In the genomic region with DNA sequence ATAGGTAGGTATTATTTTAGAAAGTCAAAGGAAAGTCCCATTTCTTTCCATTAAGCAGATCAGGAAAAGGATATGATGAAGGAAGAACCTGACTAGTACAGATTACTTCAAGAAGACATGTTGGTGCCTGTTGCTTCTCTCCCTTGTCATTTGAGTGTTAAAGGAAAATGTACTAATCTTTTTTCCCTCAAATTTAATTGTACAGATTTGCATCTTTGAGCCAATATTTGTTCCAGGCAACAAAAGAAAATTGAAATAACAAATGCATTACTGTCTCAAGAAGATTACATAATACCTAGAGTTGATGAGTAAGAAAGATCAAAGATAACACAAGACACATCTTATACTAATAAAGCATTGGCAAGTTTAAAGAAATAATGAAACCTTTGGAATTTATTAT, we compare ENCODE assay signal across 24 cellular contexts.
"Had no signal": no experiment of that assay in that cellular context is flagged by ENCODE, and none has a peak within 500 bp of the region (broad histone marks: within the 10 kb centered on the region; RNA-seq: fewer than 3 reads in every experiment).

No MANE protein-coding gene starts in this region.

- H3K27ac ChIP-seq: coronary artery, esophagus muscularis mucosa, prostate gland, tibial artery had no signal

- H3K4me1 Mint-ChIP-seq: activated B cell treated with CpG ODN at 0.5 μM for 24 hours had no signal

- DNase-seq: activated B cell treated with CpG ODN at 0.5 μM for 24 hours; activated CD4-positive, alpha-beta memory T cell treated with anti-CD3 and anti-CD28 coated beads for 36 hours; activated CD4-positive, alpha-beta T cell treated with anti-CD3 and anti-CD28 coated beads for 4 hours; activated T-cell treated with anti-CD3 and anti-CD28 coated beads for 4 hours; amniotic stem cell; central memory CD4-positive, alpha-beta T cell; foreskin fibroblast; glutamatergic neuron; hippocampal formation; islet precursor cell; nephron progenitor cell; right cardiac atrium; stimulated activated CD4-positive, alpha-beta T cell treated with anti-CD3 and anti-CD28 coated beads, Interleukin-2, amount 100 ng/mL, for 24 hours; stimulated activated naive CD4-positive, alpha-beta T cell treated with Interleukin-2 at 50 U/mL for 16 hours; substantia nigra; tibial artery had no signal

- H3K27me3 Mint-ChIP-seq: activated B cell treated with CpG ODN at 0.5 μM for 24 hours; activated CD4-positive, alpha-beta memory T cell treated with anti-CD3 and anti-CD28 coated beads for 36 hours; activated naive CD8-positive, alpha-beta T cell had no signal

- H3K27ac Mint-ChIP-seq: activated B cell treated with CpG ODN at 0.5 μM for 24 hours; activated CD4-positive, alpha-beta memory T cell treated with anti-CD3 and anti-CD28 coated beads for 36 hours; activated naive CD8-positive, alpha-beta T cell; mesothelial cell of epicardium; nephron progenitor cell; T-helper 2 cell treated with Interferon-gamma antibody and Interleukin-4, amounts not matched to agents 5 μg/mL and 100 μg/mL, for 36 hours had no signal

- H3K4me3 ChIP-seq: coronary artery, esophagus muscularis mucosa, lung, prostate gland, tibial artery had no signal

- H3K36me3 Mint-ChIP-seq: activated CD4-positive, alpha-beta memory T cell treated with anti-CD3 and anti-CD28 coated beads for 36 hours; activated naive CD8-positive, alpha-beta T cell; mesothelial cell of epicardium had no signal

- H3K4me3 Mint-ChIP-seq: activated B cell treated with CpG ODN at 0.5 μM for 24 hours; activated CD4-positive, alpha-beta memory T cell treated with anti-CD3 and anti-CD28 coated beads for 36 hours; activated naive CD8-positive, alpha-beta T cell; mesothelial cell of epicardium; nephron progenitor cell; T-helper 2 cell treated with Interferon-gamma antibody and Interleukin-4, amounts not matched to agents 5 μg/mL and 100 μg/mL, for 36 hours had no signal

- H3K9me3 Mint-ChIP-seq: nephron progenitor cell had no signal

- H3K4me1 ChIP-seq: esophagus muscularis mucosa, prostate gland, tibial artery had no signal

- H3K27me3 ChIP-seq: esophagus muscularis mucosa, tibial artery had no signal

- H3K9me3 ChIP-seq: esophagus muscularis mucosa, prostate gland, tibial artery had no signal

- ATAC-seq: left lobe of liver, right cardiac atrium had no signal

- H3K36me3 ChIP-seq: esophagus muscularis mucosa, prostate gland, tibial artery had no signal
